Comparison of ENCODE assay signal across 8 cellular contexts in genomic region chr4:86593726-86594558, GRCh38. TPM values are rescaled to one million over a fixed set of nuclear protein-coding genes. Genes with fewer than 3 reads are reported as not detected.
A peak's percentile ranks its signal among the peaks of the same experiment; 100 is the strongest.
DNase-seq lines count a peak whose midpoint lies in the region; ATAC-seq and TF ChIP-seq lines count a peak whose summit lies in the region.

Gene PTPN13 (plus strand): TSS chr4:86594315. CDS start chr4:86635257, 40,942 bp downstream.

- no peak for TF ChIP-seq CTCF in CD8-positive, alpha-beta T cell (IDR thresholded peaks at IDR 0.05)
- no peak for TF ChIP-seq CTCF in esophagus muscularis mucosa (IDR thresholded peaks at IDR 0.05)

- no peak for TF ChIP-seq POLR2A in esophagus muscularis mucosa (IDR thresholded peaks at IDR 0.05; ENCODE audit: low read depth)

- H3K4me1 ChIP-seq in CD8-positive, alpha-beta T cell (ENCODE audit: insufficient read depth, low read length): peaks cover 8% of the 10 kb centered on the region
- H3K4me1 ChIP-seq in NT2/D1 (ENCODE audit: insufficient read depth, insufficient read length) (no peaks in the 10 kb centered on the region), esophagus muscularis mucosa (peaks cover 0 to 52% (median 35%) of the 10 kb centered on the region in 4 donors), mucosa of rectum (ENCODE audit: control insufficient read depth in 2 of 2, insufficient read depth in 2 of 2, low read length in 2 of 2) (peaks cover 0 to 16% of the 10 kb centered on the region in 2 donors)

- H3K4me3 Mint-ChIP-seq in CD8-positive, alpha-beta T cell: peak within 1 kb of the TSS; percentile 74
- H3K4me3 Mint-ChIP-seq in activated T-cell treated with anti-CD3 and anti-CD28 coated beads, Interleukin-2, amount 50 U/mL, for 24 hours: peak within 1 kb of the TSS; percentile 79

- no peaks in the 10 kb centered on the region for H3K27me3 ChIP-seq in CD8-positive, alpha-beta T cell (ENCODE audit: insufficient read depth, low read length)
- no peaks in the 10 kb centered on the region for H3K27me3 ChIP-seq in NT2/D1 (ENCODE audit: insufficient read depth, insufficient read length)
- H3K27me3 ChIP-seq in esophagus muscularis mucosa: peaks cover 0 to 4% (median 0%) of the 10 kb centered on the region in 4 donors
- H3K27me3 ChIP-seq in mucosa of rectum (ENCODE audit: control insufficient read depth in 2 of 2, insufficient read depth in 2 of 2, low read length in 2 of 2): peaks cover 3 to 17% of the 10 kb centered on the region in 2 donors

- H3K9me3 ChIP-seq in CD8-positive, alpha-beta T cell (ENCODE audit: low read length): no peaks in the 10 kb centered on the region
- H3K9me3 ChIP-seq in NT2/D1 (ENCODE audit: insufficient read depth, low read length): no peaks in the 10 kb centered on the region
- H3K9me3 ChIP-seq in esophagus muscularis mucosa: no peaks in the 10 kb centered on the region
- H3K9me3 ChIP-seq in mucosa of rectum (ENCODE audit: control insufficient read depth in 2 of 2, low read length in 2 of 2): no peaks in the 10 kb centered on the region

- H3K36me3 ChIP-seq in CD8-positive, alpha-beta T cell (ENCODE audit: insufficient read depth, low read length): no peaks in the 10 kb centered on the region
- H3K36me3 ChIP-seq in NT2/D1 (ENCODE audit: insufficient read depth, insufficient read length, low read length) (no peaks in the 10 kb centered on the region), esophagus muscularis mucosa (no peaks in the 10 kb centered on the region), mucosa of rectum (ENCODE audit: control insufficient read depth in 2 of 2, insufficient read depth in 2 of 2, low read length in 2 of 2) (no peaks in the 10 kb centered on the region)

- no peak within 1 kb of the TSS for H3K27ac Mint-ChIP-seq in CD8-positive, alpha-beta T cell
- peak within 1 kb of the TSS; percentile 71 for H3K27ac Mint-ChIP-seq in activated T-cell treated with anti-CD3 and anti-CD28 coated beads, Interleukin-2, amount 50 U/mL, for 24 hours

- peaks cover 15% of the 10 kb centered on the region for H3K4me1 Mint-ChIP-seq in CD8-positive, alpha-beta T cell (ENCODE audit: low read depth)
- peaks cover 24% of the 10 kb centered on the region for H3K4me1 Mint-ChIP-seq in activated T-cell treated with anti-CD3 and anti-CD28 coated beads, Interleukin-2, amount 50 U/mL, for 24 hours (ENCODE audit: low read depth)

- intact Hi-C loops in CD8-positive, alpha-beta T cell (cut with DNase I, micrococcal nuclease): no loop called here
- intact Hi-C loops in esophagus muscularis mucosa (cut with DNase I): loop anchor here (10.0 kb wide), 2 partner anchors 99 to 301 kb away; partner anchors contain the start of gene C4orf36

- CTCF ChIA-PET in CD8-positive, alpha-beta T cell (lab: Charles Lee): interaction anchor here (1.1 kb wide), 1 partner anchor 72 kb away, joined by 3 read pairs; no protein-coding TSS in a partner anchor

- no peaks in the 10 kb centered on the region for H3K36me3 Mint-ChIP-seq in CD8-positive, alpha-beta T cell
- H3K36me3 Mint-ChIP-seq in activated T-cell treated with anti-CD3 and anti-CD28 coated beads, Interleukin-2, amount 50 U/mL, for 24 hours (ENCODE audit: low read depth): no peaks in the 10 kb centered on the region

- peak in 6 of 7 experiments; percentile 3 to 53 (median 30) for DNase-seq in CD8-positive, alpha-beta T cell
- DNase-seq in HK-2 (ENCODE audit: unreplicated experiment) (peak; percentile 100), NT2/D1 (ENCODE audit: low read depth, low spot score) (peak; percentile 94), esophagus muscularis mucosa (ENCODE audit: extremely low spot score) (peak; percentile 98)
- DNase-seq in activated T-cell treated with anti-CD3 and anti-CD28 coated beads, Interleukin-2, amount 50 U/mL, for 24 hours: peak; percentile 77
- peak; percentile 12 to 14 for DNase-seq in stimulated activated CD8-positive, alpha-beta memory T cell treated with anti-CD3 and anti-CD28 coated beads, Interleukin-7, amount 100 ng/mL, for 1 hour (ENCODE audit: low read depth in 2 of 2)

- POLR2A ChIA-PET in CD8-positive, alpha-beta T cell (lab: Charles Lee): interaction anchor here (0.7 kb wide), 1 partner anchor 250 kb away, joined by 3 read pairs; no protein-coding TSS in a partner anchor

- no peak for TF ChIP-seq EP300 in esophagus muscularis mucosa (IDR thresholded peaks at IDR 0.05)

- peak within 1 kb of the TSS; percentile 54 for H3K4me3 ChIP-seq in CD8-positive, alpha-beta T cell (ENCODE audit: low read depth, low read length)
- H3K4me3 ChIP-seq in NT2/D1 (ENCODE audit: insufficient read length, low read depth) (peak within 1 kb of the TSS; percentile 72), esophagus muscularis mucosa (peak within 1 kb of the TSS; percentile 62 to 89 (median 71)), mucosa of rectum (ENCODE audit: low read length in 2 of 2) (peak within 1 kb of the TSS; percentile 74 to 75)

- peaks cover 47% of the 10 kb centered on the region for H3K27me3 Mint-ChIP-seq in CD8-positive, alpha-beta T cell (ENCODE audit: low read depth)
- peaks cover 56% of the 10 kb centered on the region for H3K27me3 Mint-ChIP-seq in activated T-cell treated with anti-CD3 and anti-CD28 coated beads, Interleukin-2, amount 50 U/mL, for 24 hours

- H3K27ac ChIP-seq in CD8-positive, alpha-beta T cell (ENCODE audit: low read depth, low read length): no peak within 1 kb of the TSS
- H3K27ac ChIP-seq in esophagus muscularis mucosa (replicated peaks in 1 of 4): peak within 1 kb of the TSS; percentile 78 to 91 (median 83)
- peak within 1 kb of the TSS; percentile 62 to 71 for H3K27ac ChIP-seq in mucosa of rectum (ENCODE audit: low read depth in 2 of 2, low read length in 2 of 2)

- peak; percentile 62 for ATAC-seq in CD8-positive, alpha-beta T cell
- peak; percentile 98 for ATAC-seq in GM19467 (IDR thresholded peaks at IDR 0.05; ENCODE audit: unreplicated experiment)

- 5% methylated on average over 9 of the region's 59 CpGs for WGBS in esophagus muscularis mucosa

- peak within 1 kb of the TSS; percentile 83 for H3K9ac ChIP-seq in NT2/D1 (ENCODE audit: insufficient read length, low read depth)
- peak within 1 kb of the TSS; percentile 41 to 58 for H3K9ac ChIP-seq in mucosa of rectum (ENCODE audit: low read depth in 1 of 2, low read length in 2 of 2)

- H3K9me3 Mint-ChIP-seq in CD8-positive, alpha-beta T cell: no peaks in the 10 kb centered on the region
- H3K9me3 Mint-ChIP-seq in activated T-cell treated with anti-CD3 and anti-CD28 coated beads, Interleukin-2, amount 50 U/mL, for 24 hours: no peaks in the 10 kb centered on the region

RNA-seq across cellular contexts. Expression of gene PTPN13, which starts in this region (rescaled TPM):
- total RNA-seq in CD8-positive, alpha-beta T cell: under 1 TPM; 0.35 to 0.72 TPM
- total RNA-seq in esophagus muscularis mucosa: 10 to 100 TPM in 1 of 4 donors, 1 to 10 TPM in 3; 7.9 to 13.7 (median 9.4) TPM

Comparison
In these comparisons a context has a peak if more than half of its experiments do, and no peak if none do; other contexts are left out.
1. RNA of gene PTPN13 (total RNA-seq): 7.9 to 13.7 TPM in esophagus muscularis mucosa; 0.35 to 0.72 TPM in CD8-positive, alpha-beta T cell; every median in the first group is over 4 times any median in the second.
2. Peak in DNase-seq, ATAC-seq and H3K4me3 ChIP-seq in CD8-positive, alpha-beta T cell; RNA of the gene not detected or under 1 TPM.
3. DNase-seq: peak in every context shown above with its lines; median percentile 100 in HK-2; 98 in esophagus muscularis mucosa; 94 in NT2/D1; 77 in activated T-cell treated with anti-CD3 and anti-CD28 coated beads, Interleukin-2, amount 50 U/mL, for 24 hours; 30 in CD8-positive, alpha-beta T cell; 13 in stimulated activated CD8-positive, alpha-beta memory T cell treated with anti-CD3 and anti-CD28 coated beads, Interleukin-7, amount 100 ng/mL, for 1 hour.
4. Peak in every context shown above with its lines, with median percentiles within 50 percentile points of each other: H3K4me3 ChIP-seq.